Comparison of ENCODE assay signal across 8 cellular contexts in genomic region chr11:77127969-77128691, GRCh38. TPM values are rescaled to one million over a fixed set of nuclear protein-coding genes. Genes with fewer than 3 reads are reported as not detected.
DNase-seq lines count a peak whose midpoint lies in the region; ATAC-seq and TF ChIP-seq lines count a peak whose summit lies in the region.

Gene MYO7A, plus strand, starts transcription at chr11:77128246. Its CDS starts 2,389 bp downstream, at chr11:77130635.

- no peak for TF ChIP-seq POLR2A in prostate gland (IDR thresholded peaks at IDR 0.05)

- no peak for DNase-seq in AG04449 (ENCODE audit: low read depth, low spot score)
- peak; percentile 93 for DNase-seq in HuH-7 (ENCODE audit: low spot score)
- no peak for DNase-seq in activated T-helper 2 cell treated with anti-CD3 and anti-CD28 coated beads, Interferon-gamma antibody, Interleukin-2, Interleukin-4, amounts not matched to agents 10 μg/mL and 5 μg/mL and 100 μg/mL, durations not matched to agents 14 hours and 24 hours and 36 hours (ENCODE audit: low spot score)
- peak; percentile 83 for DNase-seq in left ventricle myocardium superior
- no peak for DNase-seq in prostate gland (ENCODE audit: low spot score)
- no peak for DNase-seq in Karpas-422
- DNase-seq in stimulated activated CD4-positive, alpha-beta T cell treated with anti-CD3 and anti-CD28 coated beads, Interleukin-4, amount 100 ng/mL, for 4 hours = no peak

- no peak for TF ChIP-seq CTCF in AG04449 (IDR thresholded peaks at IDR 0.05; ENCODE audit: insufficient read depth, low read length, missing control alignments)
- no peak for TF ChIP-seq CTCF in prostate gland (IDR thresholded peaks at IDR 0.05)

- H3K9me3 Mint-ChIP-seq in activated T-helper 2 cell treated with anti-CD3 and anti-CD28 coated beads, Interferon-gamma antibody, Interleukin-2, Interleukin-4, amounts not matched to agents 10 μg/mL and 5 μg/mL and 100 μg/mL, durations not matched to agents 14 hours and 24 hours and 36 hours = no peaks in the 10 kb centered on the region

- peak; percentile 81 for ATAC-seq in left ventricle myocardium superior
- ATAC-seq in HG02938 (IDR thresholded peaks at IDR 0.05; ENCODE audit: unreplicated experiment) = no peak

- H3K9me3 ChIP-seq in prostate gland = no peaks in the 10 kb centered on the region
- H3K9me3 ChIP-seq in Karpas-422 (ENCODE audit: low read length) = no peaks in the 10 kb centered on the region

- H3K27me3 Mint-ChIP-seq in activated T-helper 2 cell treated with anti-CD3 and anti-CD28 coated beads, Interferon-gamma antibody, Interleukin-2, Interleukin-4, amounts not matched to agents 10 μg/mL and 5 μg/mL and 100 μg/mL, durations not matched to agents 14 hours and 24 hours and 36 hours (ENCODE audit: low read depth) = peaks cover 5% of the 10 kb centered on the region

- POLR2A ChIA-PET in AG04449 (lab: Yijun Ruan, JAX) = no interaction called here

- CTCF ChIA-PET in AG04449 (lab: Yijun Ruan, JAX) = interaction anchor here (0.9 to 13.5 kb wide), 36 partner anchors 8 to 490 kb away, joined by 3 to 209 read pairs (median 8); no protein-coding TSS in a partner anchor

- H3K4me2 ChIP-seq in Karpas-422 (ENCODE audit: low read depth, low read length, poor library complexity, severe bottlenecking) = no peak within 1 kb of the TSS

- 0 out of 2 replicates have a peak, but pooled peaks cover 7% of the 10 kb centered on the region for H4K20me1 ChIP-seq in Karpas-422 (ENCODE audit: insufficient read depth, low read depth, low read length)

- H3K4me1 Mint-ChIP-seq in activated T-helper 2 cell treated with anti-CD3 and anti-CD28 coated beads, Interferon-gamma antibody, Interleukin-2, Interleukin-4, amounts not matched to agents 10 μg/mL and 5 μg/mL and 100 μg/mL, durations not matched to agents 14 hours and 24 hours and 36 hours (ENCODE audit: low read depth) = no peaks in the 10 kb centered on the region

- H3K79me2 ChIP-seq in Karpas-422 (ENCODE audit: low read length) = no peaks in the 10 kb centered on the region

- H3K27me3 ChIP-seq in prostate gland (replicated peaks; ENCODE audit: insufficient read depth) (no peaks in the 10 kb centered on the region), Karpas-422 (ENCODE audit: low read length) (no peaks in the 10 kb centered on the region)

- H3K4me1 ChIP-seq in prostate gland (replicated peaks) (no peaks in the 10 kb centered on the region), Karpas-422 (ENCODE audit: low read length) (no peaks in the 10 kb centered on the region)

- H3K27ac Mint-ChIP-seq in activated T-helper 2 cell treated with anti-CD3 and anti-CD28 coated beads, Interferon-gamma antibody, Interleukin-2, Interleukin-4, amounts not matched to agents 10 μg/mL and 5 μg/mL and 100 μg/mL, durations not matched to agents 14 hours and 24 hours and 36 hours = no peak within 1 kb of the TSS

- H3K4me3 ChIP-seq in AG04449 (ENCODE audit: low read depth, low read length) (peak within 1 kb of the TSS; percentile 60), prostate gland (peak within 1 kb of the TSS; percentile 11 to 21), Karpas-422 (ENCODE audit: low read length) (no peak within 1 kb of the TSS)

- no peak within 1 kb of the TSS for H3K9ac ChIP-seq in Karpas-422 (ENCODE audit: low read length)

- H3K36me3 ChIP-seq in prostate gland (no peaks in the 10 kb centered on the region), Karpas-422 (ENCODE audit: insufficient read depth, low read length) (no peaks in the 10 kb centered on the region)

- 32% methylated on average over 19 of the region's 19 CpGs for WGBS in prostate gland

- peak within 1 kb of the TSS; percentile 49 for H3K4me3 Mint-ChIP-seq in activated T-helper 2 cell treated with anti-CD3 and anti-CD28 coated beads, Interferon-gamma antibody, Interleukin-2, Interleukin-4, amounts not matched to agents 10 μg/mL and 5 μg/mL and 100 μg/mL, durations not matched to agents 14 hours and 24 hours and 36 hours (ENCODE audit: low read depth)

- H3K27ac ChIP-seq in prostate gland = no peak within 1 kb of the TSS
- H3K27ac ChIP-seq in Karpas-422 (ENCODE audit: low read length) = no peak within 1 kb of the TSS

- H2AFZ ChIP-seq in Karpas-422 (ENCODE audit: low read length) = no peak within 1 kb of the TSS

- intact Hi-C loops in activated T-helper 2 cell treated with anti-CD3 and anti-CD28 coated beads, Interferon-gamma antibody, Interleukin-2, Interleukin-4, amounts not matched to agents 10 μg/mL and 5 μg/mL and 100 μg/mL, durations not matched to agents 14 hours and 24 hours and 36 hours (cut with micrococcal nuclease) = loop anchor here (1.0 kb wide), 2 partner anchors 60 to 420 kb away; no protein-coding TSS in a partner anchor
- intact Hi-C loops in left ventricle myocardium superior (cut with micrococcal nuclease) = loop anchor here (2.0 kb wide), 1 partner anchor 61 kb away; no protein-coding TSS in a partner anchor
- intact Hi-C loops in prostate gland (cut with DNase I) = loop anchor here (5.0 kb wide), 3 partner anchors 59 to 489 kb away; no protein-coding TSS in a partner anchor

- no peaks in the 10 kb centered on the region for H3K9me2 ChIP-seq in Karpas-422 (replicated peaks; ENCODE audit: insufficient read depth, low read length)

- H3K36me3 Mint-ChIP-seq in activated T-helper 2 cell treated with anti-CD3 and anti-CD28 coated beads, Interferon-gamma antibody, Interleukin-2, Interleukin-4, amounts not matched to agents 10 μg/mL and 5 μg/mL and 100 μg/mL, durations not matched to agents 14 hours and 24 hours and 36 hours (ENCODE audit: low read depth) = no peaks in the 10 kb centered on the region

RNA-seq across cellular contexts. Expression of gene MYO7A, which starts in this region (rescaled TPM):
- total RNA-seq in activated T-helper 2 cell treated with anti-CD3 and anti-CD28 coated beads, Interferon-gamma antibody, Interleukin-2, Interleukin-4, amounts not matched to agents 10 μg/mL and 5 μg/mL and 100 μg/mL, durations not matched to agents 14 hours and 24 hours and 36 hours = 0.23 and 0.30 TPM in 2 replicates
- total RNA-seq in left ventricle myocardium superior (4.6 TPM), prostate gland (100 to 1,000 TPM in 1 of 2 donors, 1 to 10 TPM in 1; 3.1 to 102 TPM)
- total RNA-seq in Karpas-422 (2014; rRNA removed; shearing (Covaris generic); ENCODE audit: low replicate concordance) = not detected in 2 replicates

Comparison
In these comparisons a context has a peak if more than half of its experiments do, and no peak if none do; other contexts are left out.
1. DNase-seq: peak in HuH-7 (single experiment) and left ventricle myocardium superior (single experiment); none in AG04449 (single experiment), activated T-helper 2 cell treated with anti-CD3 and anti-CD28 coated beads, Interferon-gamma antibody, Interleukin-2, Interleukin-4, amounts not matched to agents 10 μg/mL and 5 μg/mL and 100 μg/mL, durations not matched to agents 14 hours and 24 hours and 36 hours (single experiment), prostate gland (single experiment), Karpas-422 (single experiment) and stimulated activated CD4-positive, alpha-beta T cell treated with anti-CD3 and anti-CD28 coated beads, Interleukin-4, amount 100 ng/mL, for 4 hours (0 of 2).